In the genomic region with DNA sequence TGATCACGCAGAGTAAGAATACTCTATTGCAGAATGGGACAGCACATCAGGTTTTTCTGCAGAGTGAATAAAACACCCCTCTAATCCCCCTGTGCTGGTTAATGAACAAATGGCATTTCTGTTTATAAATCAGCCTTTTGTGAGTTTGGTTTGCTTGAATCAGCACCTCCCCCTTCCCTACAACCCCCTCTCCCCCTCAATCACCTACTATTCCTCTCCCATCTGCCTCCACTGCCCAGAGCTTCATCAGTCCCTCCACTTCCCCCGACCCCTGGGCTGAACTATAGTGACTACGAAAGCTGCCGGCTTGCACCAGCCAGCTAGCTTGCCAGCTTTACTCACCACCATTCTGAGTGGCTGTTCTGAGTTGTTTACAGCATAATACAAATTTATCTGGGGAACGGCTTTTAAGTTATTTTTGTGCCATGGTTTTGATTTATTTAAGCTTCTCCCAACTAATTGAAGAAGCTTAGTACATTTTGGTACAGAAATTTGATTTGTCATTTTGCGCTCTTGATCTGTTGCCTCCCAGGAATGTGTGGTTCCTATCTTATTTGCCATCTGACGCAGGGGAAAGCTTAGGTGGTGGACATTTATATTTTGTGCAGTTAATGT, we compare ENCODE assay signal across 12 cellular contexts. TPM values are rescaled to one million over a fixed set of nuclear protein-coding genes. Genes with fewer than 3 reads are reported as not detected.
DNase-seq lines count a peak whose midpoint lies in the region; ATAC-seq, FAIRE-seq and TF ChIP-seq lines count a peak whose summit lies in the region.
"Had no signal": no experiment of that assay in that cellular context is flagged by ENCODE, and none has a peak within 500 bp of the region (broad histone marks: within the 10 kb centered on the region; RNA-seq: fewer than 3 reads in every experiment).

No MANE protein-coding gene starts in this region.

- H3K4me2 ChIP-seq in astrocyte (ENCODE audit: low read length) = no peak overlapping the region

- H3K9ac ChIP-seq in astrocyte (ENCODE audit: low read length) = no peak overlapping the region

- H3K27ac ChIP-seq in astrocyte (ENCODE audit: low read depth, low read length) (no peak overlapping the region), right lobe of liver (no peak overlapping the region), transverse colon (peak overlapping the region in 3 of 4 donors; percentile 5 to 60 (median 51))
- H3K27ac ChIP-seq: tibial artery had no signal

- peaks cover 25% of the 10 kb centered on the region for H3K4me1 Mint-ChIP-seq in astrocyte (ENCODE audit: low read depth, unreplicated experiment)

- H3K27me3 Mint-ChIP-seq in astrocyte (ENCODE audit: low read depth, unreplicated experiment) = no peaks in the 10 kb centered on the region
- H3K27me3 Mint-ChIP-seq: activated naive CD8-positive, alpha-beta T cell treated with anti-CD3 and anti-CD28 coated beads, Interleukin-2, amount 50 U/mL, for 24 hours had no signal

- no peaks in the 10 kb centered on the region for H3K4me1 ChIP-seq in astrocyte (ENCODE audit: insufficient read depth, low read length)
- no peaks in the 10 kb centered on the region for H3K4me1 ChIP-seq in right lobe of liver
- peaks cover 7 to 27% (median 11%) of the 10 kb centered on the region in 4 donors for H3K4me1 ChIP-seq in transverse colon

- 37% methylated on average over 7 of the region's 7 CpGs for WGBS in right lobe of liver (ENCODE audit: insufficient coverage, low coverage, low lambda C conversion rate, missing lambda C conversion rate)
- 45 to 56% methylated on average over 6 to 7 of the region's 7 CpGs for WGBS in transverse colon (ENCODE audit: low coverage in 1 of 2), 2 donors

- DNase-seq in NCI-H2227 treated with DMSO at 0.1 percent for 48 hours (lab: John Stamatoyannopoulos, UW) (peak; percentile 3), NCI-H2227 (lab: John Stamatoyannopoulos, UW; ENCODE audit: unreplicated experiment) (no peak), astrocyte (ENCODE audit: low read depth) (no peak), right lobe of liver (no peak), transverse colon (no peak), frontal cortex (ENCODE audit: low spot score in 2 of 2) (no peak), SKM-1 treated with dmso at 0.1 percent for 144 hours (lab: John Stamatoyannopoulos, UW; ENCODE audit: unreplicated experiment) (no peak), NCI-H524 treated with DMSO at 0.1 percent for 48 hours (lab: John Stamatoyannopoulos, UW) (no peak)
- DNase-seq: activated naive CD8-positive, alpha-beta T cell treated with anti-CD3 and anti-CD28 coated beads, Interleukin-2, amount 50 U/mL, for 24 hours; tibial artery had no signal

- no peaks in the 10 kb centered on the region for H3K79me2 ChIP-seq in astrocyte (ENCODE audit: insufficient read depth, low read length)

- ATAC-seq in right lobe of liver = peak; percentile 34 to 78 (median 53)
- ATAC-seq: activated naive CD8-positive, alpha-beta T cell treated with anti-CD3 and anti-CD28 coated beads, Interleukin-2, amount 50 U/mL, for 24 hours had no signal

- TF ChIP-seq CTCF in astrocyte (IDR thresholded peaks at IDR 0.05; ENCODE audit: insufficient read depth, low read depth, low read length) (no peak), right lobe of liver (IDR thresholded peaks at IDR 0.05) (no peak), transverse colon (IDR thresholded peaks at IDR 0.05) (no peak)

- no peak for FAIRE-seq in astrocyte (lab: Jason Lieb, UNC)
- no peak for FAIRE-seq in frontal cortex (lab: Jason Lieb, UNC)
- FAIRE-seq: A204.1, endometrium had no signal

- H3K36me3 Mint-ChIP-seq in astrocyte (ENCODE audit: low read depth, unreplicated experiment) = no peaks in the 10 kb centered on the region

- H3K4me3 ChIP-seq in astrocyte (ENCODE audit: insufficient read depth, low read depth, low read length) (no peak overlapping the region), right lobe of liver (no peak overlapping the region), transverse colon (no peak overlapping the region)
- H3K4me3 ChIP-seq: tibial artery had no signal

- H2AFZ ChIP-seq in astrocyte (ENCODE audit: low read depth, low read length) = no peak overlapping the region

- intact Hi-C loops in right lobe of liver (cut with DNase I) (no loop called here), transverse colon (cut with DNase I; ENCODE audit: low total_unique reads) (no loop called here)

- no peak overlapping the region for H3K4me3 Mint-ChIP-seq in astrocyte (ENCODE audit: unreplicated experiment)
- H3K4me3 Mint-ChIP-seq: activated naive CD8-positive, alpha-beta T cell treated with anti-CD3 and anti-CD28 coated beads, Interleukin-2, amount 50 U/mL, for 24 hours had no signal

- peak overlapping the region; percentile 34 for H3K27ac Mint-ChIP-seq in astrocyte (ENCODE audit: unreplicated experiment)
- H3K27ac Mint-ChIP-seq: activated naive CD8-positive, alpha-beta T cell treated with anti-CD3 and anti-CD28 coated beads, Interleukin-2, amount 50 U/mL, for 24 hours had no signal

- H3K9me3 ChIP-seq in astrocyte (ENCODE audit: insufficient read depth, low read depth, low read length) (no peaks in the 10 kb centered on the region), right lobe of liver (no peaks in the 10 kb centered on the region), transverse colon (no peaks in the 10 kb centered on the region)
- H3K9me3 ChIP-seq: tibial artery had no signal

- no peaks in the 10 kb centered on the region for H3K9me3 Mint-ChIP-seq in astrocyte (ENCODE audit: unreplicated experiment)
- H3K9me3 Mint-ChIP-seq: activated naive CD8-positive, alpha-beta T cell treated with anti-CD3 and anti-CD28 coated beads, Interleukin-2, amount 50 U/mL, for 24 hours had no signal

- TF ChIP-seq POLR2A in right lobe of liver (IDR thresholded peaks at IDR 0.05) (no peak), transverse colon (IDR thresholded peaks at IDR 0.05) (no peak)

- in situ Hi-C loops in transverse colon (cut with MboI; ENCODE audit: low pct_ligation_motif_present in 1 of 4, low pct_unique_long_range_greater_than_20kb in 1 of 4, low sequenced_read_pairs in 3 of 4) = no loop called here

- H4K20me1 ChIP-seq in astrocyte (ENCODE audit: insufficient read depth, low read length) = no peaks in the 10 kb centered on the region

- H3K27me3 ChIP-seq in astrocyte (ENCODE audit: insufficient read depth, low read length) (no peaks in the 10 kb centered on the region), right lobe of liver (no peaks in the 10 kb centered on the region), transverse colon (no peaks in the 10 kb centered on the region)
- H3K27me3 ChIP-seq: tibial artery had no signal

- H3K36me3 ChIP-seq in astrocyte (ENCODE audit: insufficient read depth, low read length) (no peaks in the 10 kb centered on the region), right lobe of liver (no peaks in the 10 kb centered on the region), transverse colon (no peaks in the 10 kb centered on the region)
- H3K36me3 ChIP-seq: tibial artery had no signal

- TF ChIP-seq EP300 in transverse colon (IDR thresholded peaks at IDR 0.05; ENCODE audit: low read depth) = no peak

RNA-seq across cellular contexts. Expression of a gene that starts 41.8 kb away (rescaled TPM):
- total RNA-seq in astrocyte (16.2 and 16.3 TPM in 2 replicates), right lobe of liver (10 to 100 TPM in 1 of 6 experiments, 1 to 10 TPM in 5; 4.5 to 12.0 (median 7.3) TPM), transverse colon (10 to 100 TPM in 1 of 4 donors, 1 to 10 TPM in 3; 2.4 to 12.3 (median 6.7) TPM), frontal cortex (4.9 TPM)

Comparison
In these comparisons a context has a peak if more than half of its experiments do, and no peak if none do; other contexts are left out.
1. H3K27ac ChIP-seq: peak in transverse colon (3 of 4); none in astrocyte (single experiment) and right lobe of liver (0 of 3).